ENCODE assay signal across 2 cellular contexts in genomic region chr5:126525630-126526245, GRCh38.
TF ChIP-seq lines count a peak whose summit lies in the region.

No MANE protein-coding gene starts in this region.

TF ChIP-seq in H1, 55 proteins besides CTCF, POLR2A, EP300 and RAD21:
- TF ChIP-seq JUND (IDR thresholded peaks at IDR 0.05; ENCODE audit: low read length) (no peak), TAF1 (IDR thresholded peaks at IDR 0.05; ENCODE audit: low read depth, low read length) (0 out of 2 replicates have a peak, but pooled peaks have one; percentile 32)

TF ChIP-seq in liver, 16 proteins besides CTCF, POLR2A, EP300 and RAD21:
- TF ChIP-seq TAF1 (conservative IDR thresholded peaks at IDR 0.05): no peak
- TF ChIP-seq YY1 (IDR thresholded peaks at IDR 0.05): no peak
- no peak for TF ChIP-seq JUND (IDR thresholded peaks at IDR 0.05)
- peak; percentile 22 for TF ChIP-seq SP1 (IDR thresholded peaks at IDR 0.05)
TF ChIP-seq in liver: peak in this region for 1.
